9 cellular contexts compared by ENCODE assay signal in the genomic region with DNA sequence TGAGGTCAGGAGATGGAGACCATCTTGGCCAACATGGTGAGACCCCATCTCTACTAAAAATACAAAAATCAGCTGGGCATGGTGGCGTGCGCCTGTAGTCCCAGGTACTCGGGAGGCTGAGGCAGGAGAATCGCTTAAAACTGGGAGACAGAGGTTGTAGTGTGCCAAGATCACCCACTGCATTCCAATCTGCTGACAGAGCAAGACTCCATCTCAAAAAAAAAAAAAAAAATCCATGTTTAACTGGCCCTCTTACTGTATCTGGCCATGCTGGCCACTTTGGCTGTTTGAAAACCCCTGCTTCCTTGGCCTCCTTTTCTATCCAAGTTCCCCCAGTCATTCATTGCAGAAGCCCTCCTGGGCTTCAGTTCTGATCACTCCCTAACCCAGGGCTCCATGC. TPM values are rescaled to one million over a fixed set of nuclear protein-coding genes. Genes with fewer than 3 reads are reported as not detected.
"Had no signal": no experiment of that assay in that cellular context is flagged by ENCODE, and none has a peak within 500 bp of the region (broad histone marks: within the 10 kb centered on the region; RNA-seq: fewer than 3 reads in every experiment).

No MANE protein-coding gene starts in this region.

RNA-seq across cellular contexts. Expression of a gene that starts 53.9 kb away (rescaled TPM):
- total RNA-seq: activated CD4-positive, alpha-beta T cell treated with anti-CD3 and anti-CD28 coated beads for 36 hours; endodermal cell; epithelial cell of proximal tubule; fibroblast of villous mesenchyme; natural killer cell; T-helper 2 cell treated with Interferon-gamma antibody and Interleukin-4, amounts not matched to agents 100 ng/mL and 5 ng/mL, for 36 hours; thoracic aorta; WTC11 had no signal
- polyA plus RNA-seq: pancreas had no signal
